In genomic region chr5:95375591-95375990, GRCh38 we compare ENCODE assay signal across 1 cellular context.
TF ChIP-seq lines count a peak whose summit lies in the region.

No MANE protein-coding gene starts in this region.

TF ChIP-seq in SK-N-SH treated with all-trans-retinoic acid at 6 μM for 48 hours, 23 proteins besides CTCF, POLR2A, EP300 and RAD21 (continued from another document):
- no peak for TF ChIP-seq CREB5 (CRISPR knock-in tag; IDR thresholded peaks at IDR 0.05; ENCODE audit: low read depth)
- TF ChIP-seq RARB (CRISPR knock-in tag; IDR thresholded peaks at IDR 0.05): no peak
